8 cellular contexts compared by ENCODE assay signal in the genomic region with DNA sequence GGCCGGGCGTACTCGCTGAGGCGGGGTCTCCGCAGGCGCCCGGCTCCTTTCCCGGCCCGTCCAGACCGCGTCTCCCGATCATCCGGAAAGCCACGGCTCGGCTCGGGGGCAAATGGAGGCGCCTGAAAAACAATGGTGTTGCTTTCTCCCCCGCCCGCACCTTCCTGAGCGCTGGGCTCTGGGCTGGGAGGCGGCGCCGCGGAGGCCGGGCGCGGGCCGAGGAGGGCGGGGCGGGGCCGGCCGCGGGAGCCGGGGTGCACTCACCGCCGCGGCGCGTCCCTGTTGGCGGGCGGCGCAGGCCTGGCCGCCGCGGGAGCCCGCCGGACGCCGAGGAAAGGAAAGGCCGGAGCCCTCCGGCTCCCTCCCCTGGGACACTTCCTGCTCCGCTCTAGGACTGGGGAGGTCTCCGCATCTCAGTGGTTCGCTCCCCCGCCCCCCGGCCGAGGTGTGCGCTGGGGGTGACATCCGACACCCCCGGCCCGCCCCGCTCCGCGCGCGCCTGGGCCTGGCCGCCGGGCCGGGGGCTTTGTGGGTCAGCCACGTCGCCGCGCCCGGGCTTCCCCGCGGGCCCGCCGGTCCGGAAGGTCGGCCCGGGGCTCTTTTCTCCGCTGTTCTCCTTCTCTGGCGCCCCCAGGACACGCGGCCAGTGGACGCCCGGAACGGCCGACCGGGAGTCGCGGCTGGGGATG. TPM values are rescaled to one million over a fixed set of nuclear protein-coding genes. Genes with fewer than 3 reads are reported as not detected.
DNase-seq lines count a peak whose midpoint lies in the region; ATAC-seq and TF ChIP-seq lines count a peak whose summit lies in the region.

A gene (minus strand): TSS at position 342 of the 689 bp plus-strand sequence. CDS start 2,289 bp downstream, outside the sequence.

- DNase-seq in AG09309 (ENCODE audit: low read depth) (peak; percentile 51), NCI-H2196 (lab: John Stamatoyannopoulos, UW; ENCODE audit: unreplicated experiment) (peak; percentile 70), chondrocyte (ENCODE audit: low spot score) (no peak), kidney glomerular epithelial cell (lab: John Stamatoyannopoulos, UW) (peak; percentile 53)
- DNase-seq in stimulated activated CD4-positive, alpha-beta T cell treated with anti-CD3 and anti-CD28 coated beads, Interleukin-15, amount 100 ng/mL, for 48 hours (ENCODE audit: low read depth in 2 of 2), result peak; percentile 33 to 41

- peaks cover 8% of the 10 kb centered on the region for H3K36me3 Mint-ChIP-seq in chondrocyte (ENCODE audit: low read depth)

- TF ChIP-seq CTCF in AG09309 (IDR thresholded peaks at IDR 0.05; ENCODE audit: control insufficient read depth, insufficient read depth, low read depth, low read length, missing control alignments) (no peak), chondrocyte (IDR thresholded peaks at IDR 0.05) (peak; percentile 39)

- peak; percentile 72 for ATAC-seq in GM18907 (IDR thresholded peaks at IDR 0.05; ENCODE audit: unreplicated experiment)
- peak; percentile 70 for ATAC-seq in HG03135 (IDR thresholded peaks at IDR 0.05; ENCODE audit: unreplicated experiment)
- peak; percentile 68 to 72 for ATAC-seq in activated CD4-positive, CD25-positive, alpha-beta regulatory T cell treated with anti-CD3 and anti-CD28 coated beads, Interleukin-2, amount 50 U/mL, for 24 hours

- H3K9me3 Mint-ChIP-seq in chondrocyte (ENCODE audit: low read depth), result no peaks in the 10 kb centered on the region

- no peaks in the 10 kb centered on the region for H3K27me3 Mint-ChIP-seq in chondrocyte (ENCODE audit: low read depth)

- H3K4me3 ChIP-seq in AG09309 (ENCODE audit: control insufficient read depth, low read depth, low read length), result peak within 1 kb of the TSS; percentile 80

- H3K27ac Mint-ChIP-seq in chondrocyte (ENCODE audit: unreplicated experiment), result peak within 1 kb of the TSS; percentile 84

- H3K4me1 Mint-ChIP-seq in chondrocyte (ENCODE audit: low read depth), result peaks cover 44% of the 10 kb centered on the region

- H3K4me3 Mint-ChIP-seq in chondrocyte (ENCODE audit: unreplicated experiment), result peak within 1 kb of the TSS; percentile 81

RNA-seq across cellular contexts. Expression of the gene that starts here (rescaled TPM):
- 25.0 to 30.0 TPM (median 27.9 TPM) in 3 replicates for total RNA-seq in chondrocyte
